In the genomic region with DNA sequence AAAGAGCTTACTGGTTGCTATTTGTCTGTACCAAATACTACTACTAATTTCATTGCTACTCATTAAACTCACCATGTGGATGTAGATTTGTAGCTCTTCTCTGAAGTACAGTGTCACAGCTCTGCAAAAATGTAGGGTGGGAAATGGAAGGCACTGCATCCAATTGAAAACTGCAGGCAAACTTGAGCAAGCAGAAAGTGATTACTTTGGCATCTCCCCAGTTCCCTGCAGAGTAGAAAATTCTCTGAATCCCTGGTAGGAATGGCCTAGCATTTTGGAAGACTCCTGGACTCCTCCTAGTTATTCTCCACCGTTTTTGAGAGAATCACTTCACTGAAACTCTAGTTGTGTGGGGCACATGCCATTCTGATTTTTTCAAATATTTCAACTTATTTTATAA, we compare ENCODE assay signal across 21 cellular contexts.
DNase-seq lines count a peak whose midpoint lies in the region; ATAC-seq and TF ChIP-seq lines count a peak whose summit lies in the region.
"Had no signal": no experiment of that assay in that cellular context is flagged by ENCODE, and none has a peak within 500 bp of the region (broad histone marks: within the 10 kb centered on the region; RNA-seq: fewer than 3 reads in every experiment).

No MANE protein-coding gene starts in this region.

- H3K14ac ChIP-seq in IMR-90 (replicated peaks; ENCODE audit: low read depth, low read length) = no peak overlapping the region

- no peak for TF ChIP-seq RAD21 in IMR-90 (IDR thresholded peaks at IDR 0.05; ENCODE audit: low read length)

- no peaks in the 10 kb centered on the region for H3K9me1 ChIP-seq in IMR-90 (ENCODE audit: insufficient read depth, low read length)

- H2BK120ac ChIP-seq in IMR-90 (ENCODE audit: low read depth, low read length) = no peak overlapping the region

- no peak overlapping the region for H2BK20ac ChIP-seq in IMR-90 (ENCODE audit: low read depth, low read length)

- in situ Hi-C loops in IMR-90 (cut with MboI; ENCODE audit: low sequenced_read_pairs) (no loop called here), brain microvascular endothelial cell (cut with HindIII; ENCODE audit: low pct_ligation_motif_present, low sequenced_read_pairs) (no loop called here)

- TF ChIP-seq POLR2A in IMR-90 (IDR thresholded peaks at IDR 0.05; ENCODE audit: low read depth, low read length) = no peak

- no TSS peak for BruUV-seq in IMR-90 (replicated peaks; lab: Mats Ljungman, UMichigan)

- no peaks in the 10 kb centered on the region for H3K79me1 ChIP-seq in IMR-90 (ENCODE audit: low read depth in 1 of 2, low read length in 2 of 2)

- dilution Hi-C loops in IMR-90 (cut with HindIII; ENCODE audit: low sequenced_read_pairs, unreplicated experiment) = no loop called here

- H3K4me1 ChIP-seq in IMR-90 (ENCODE audit: control insufficient read depth, insufficient read depth, low read length) (peaks cover 4% of the 10 kb centered on the region), psoas muscle (no peaks in the 10 kb centered on the region)
- H3K4me1 ChIP-seq: BE2C, Peyer's patch, SJCRH30 had no signal

- H2AK5ac ChIP-seq in IMR-90 (ENCODE audit: low read depth, low read length) = no peak overlapping the region

- H4K5ac ChIP-seq in IMR-90 (ENCODE audit: low read depth, low read length) = no peak overlapping the region

- no peaks in the 10 kb centered on the region for H3K36me3 ChIP-seq in IMR-90 (ENCODE audit: control insufficient read depth, insufficient read depth, low read length)
- H3K36me3 ChIP-seq in brain microvascular endothelial cell (replicated peaks) = no peaks in the 10 kb centered on the region
- H3K36me3 ChIP-seq in psoas muscle (ENCODE audit: insufficient read depth in 1 of 2, low read depth in 1 of 2) = no peaks in the 10 kb centered on the region
- H3K36me3 ChIP-seq: BE2C, Peyer's patch, SJCRH30 had no signal

- no peak overlapping the region for H2AFZ ChIP-seq in IMR-90 (replicated peaks; ENCODE audit: low read length, poor library complexity)

- H4K8ac ChIP-seq in IMR-90 (ENCODE audit: low read depth in 2 of 2, low read length in 2 of 2) = no peak overlapping the region

- H3K27ac ChIP-seq in IMR-90 (ENCODE audit: insufficient read depth, low read length) (no peak overlapping the region), brain microvascular endothelial cell (no peak overlapping the region), psoas muscle (no peak overlapping the region)
- H3K27ac ChIP-seq: HL-60, Peyer's patch, SJCRH30 had no signal

- DNase-seq in IMR-90 (peak; percentile 16), brain microvascular endothelial cell (peak; percentile 27), fibroblast of mammary gland (ENCODE audit: low read depth) (peak; percentile 27), smooth muscle cell of the brain vasculature (ENCODE audit: low read depth, low spot score) (peak; percentile 44), psoas muscle (no peak)
- DNase-seq in activated CD4-positive, alpha-beta T cell treated with anti-CD3 and anti-CD28 coated beads, Interleukin-2, amount 50 U/mL, for 1 hour = no peak
- DNase-seq: BE2C, H9, KBM-7, MM.1S, NCI-H1048, NCI-H1417 treated with DMSO at 0.1 percent for 48 hours, NCI-H1930, NCI-H748 treated with DMSO at 0.1 percent for 48 hours, Peyer's patch, SJCRH30 had no signal

- intact Hi-C loops in IMR-90 (cut with micrococcal nuclease) (no loop called here), psoas muscle (cut with DNase I) (no loop called here)

- no peak overlapping the region for H3K4me2 ChIP-seq in IMR-90 (ENCODE audit: low read depth, low read length)

- no peak overlapping the region for H2BK5ac ChIP-seq in IMR-90 (ENCODE audit: low read depth, low read length, poor library complexity, severe bottlenecking)

- H3K56ac ChIP-seq in IMR-90 (ENCODE audit: extremely low read depth, insufficient read depth, low read length) = no peak overlapping the region

- no peak overlapping the region for H3K18ac ChIP-seq in IMR-90 (ENCODE audit: low read depth, low read length)

- H2BK15ac ChIP-seq in IMR-90 (ENCODE audit: low read depth, low read length) = no peak overlapping the region

- no peak overlapping the region for H3K9ac ChIP-seq in IMR-90 (ENCODE audit: low read depth, low read length)

- TF ChIP-seq CTCF in IMR-90 (conservative IDR thresholded peaks at IDR 0.05; ENCODE audit: low read depth, low read length) = no peak
- TF ChIP-seq CTCF in brain microvascular endothelial cell (IDR thresholded peaks at IDR 0.05; ENCODE audit: low read depth, low read length, missing control alignments) = no peak
- TF ChIP-seq CTCF in fibroblast of mammary gland (conservative IDR thresholded peaks at IDR 0.05; ENCODE audit: control insufficient read depth, insufficient read depth, low read depth, low read length) = no peak
- TF ChIP-seq CTCF in psoas muscle (IDR thresholded peaks at IDR 0.05) = no peak

- H3K27me3 ChIP-seq in IMR-90 (ENCODE audit: control insufficient read depth, insufficient read depth, low read length) = no peaks in the 10 kb centered on the region; the same call in 1 of the 2 replicates
- no peaks in the 10 kb centered on the region for H3K27me3 ChIP-seq in brain microvascular endothelial cell (replicated peaks)
- H3K27me3 ChIP-seq in psoas muscle (ENCODE audit: insufficient read depth in 3 of 3, low read length in 2 of 3) = no peaks in the 10 kb centered on the region
- H3K27me3 ChIP-seq: BE2C, Peyer's patch, SJCRH30 had no signal

- H3K4me3 ChIP-seq in IMR-90 (ENCODE audit: insufficient read depth, low read depth, low read length) (no peak overlapping the region), brain microvascular endothelial cell (ENCODE audit: low read depth, low read length) (no peak overlapping the region), fibroblast of mammary gland (ENCODE audit: control insufficient read depth, low read depth, low read length) (no peak overlapping the region), psoas muscle (no peak overlapping the region)
- H3K4me3 ChIP-seq: GM12878, Peyer's patch, SJCRH30 had no signal

- no peaks in the 10 kb centered on the region for H4K20me1 ChIP-seq in IMR-90 (ENCODE audit: insufficient read depth, low read length)

- no CpG with 5 or more reads among the region's 1 CpG for WGBS in IMR-90 (ENCODE audit: extremely low coverage in 2 of 2, insufficient read length in 1 of 2), 2 experiments
- 10 to 21% (median 21%) methylated on average over 1 of the region's 1 CpG for WGBS in psoas muscle, 3 donors

- no peak overlapping the region for H2AK9ac ChIP-seq in IMR-90 (replicated peaks; ENCODE audit: low read depth, low read length, poor library complexity)

- no peak overlapping the region for H4K91ac ChIP-seq in IMR-90 (ENCODE audit: insufficient read depth, low read depth, low read length)

- H3K23ac ChIP-seq in IMR-90 (ENCODE audit: low read depth, low read length) = no peak overlapping the region

- H3K9me3 ChIP-seq in IMR-90 (ENCODE audit: control insufficient read depth, insufficient read depth, low read length) = no peaks in the 10 kb centered on the region
- H3K9me3 ChIP-seq in psoas muscle = no peaks in the 10 kb centered on the region
- H3K9me3 ChIP-seq: BE2C, Peyer's patch, SJCRH30 had no signal

- CTCF ChIA-PET in IMR-90 (lab: Yijun Ruan, JAX) = interaction anchor here (0.5 kb wide), 1 partner anchor 35 kb away, joined by 3 read pairs; no protein-coding TSS in a partner anchor

- POLR2A ChIA-PET in IMR-90 (lab: Charles Lee; ENCODE audit: unreplicated experiment) = no interaction called here

- ATAC-seq in IMR-90 (ENCODE audit: low read depth) = no peak; the same call in 1 of the 2 replicates
- ATAC-seq in HG02759 (IDR thresholded peaks at IDR 0.05; ENCODE audit: unreplicated experiment) = no peak
- no peak for ATAC-seq in psoas muscle
- no peak for ATAC-seq in GM21786 (IDR thresholded peaks at IDR 0.05; ENCODE audit: unreplicated experiment)
- ATAC-seq: GM12878, HepG2 had no signal

- no peak overlapping the region for H3K4ac ChIP-seq in IMR-90 (ENCODE audit: low read depth, low read length)

TF ChIP-seq in IMR-90, 13 proteins besides CTCF, POLR2A, EP300 and RAD21:
- TF ChIP-seq MAZ (IDR thresholded peaks at IDR 0.05; ENCODE audit: borderline replicate concordance, low read depth, low read length) (no peak), MXI1 (IDR thresholded peaks at IDR 0.05; ENCODE audit: borderline replicate concordance, low read depth, low read length) (no peak), CEBPB (IDR thresholded peaks at IDR 0.05; ENCODE audit: low read depth, low read length) (no peak), BHLHE40 (IDR thresholded peaks at IDR 0.05; ENCODE audit: low read depth, low read length) (no peak), USF2 (IDR thresholded peaks at IDR 0.05; ENCODE audit: low read depth, low read length) (no peak), ELK1 (IDR thresholded peaks at IDR 0.05; ENCODE audit: borderline replicate concordance, low read depth, low read length) (no peak), SMC3 (IDR thresholded peaks at IDR 0.05; ENCODE audit: low read depth, low read length) (no peak)

Comparison
In these comparisons a context has a peak if more than half of its experiments do, and no peak if none do; other contexts are left out.
1. DNase-seq: peak in IMR-90 (single experiment), brain microvascular endothelial cell (single experiment), fibroblast of mammary gland (single experiment) and smooth muscle cell of the brain vasculature (single experiment); none in activated CD4-positive, alpha-beta T cell treated with anti-CD3 and anti-CD28 coated beads, Interleukin-2, amount 50 U/mL, for 1 hour (single experiment) and psoas muscle (0 of 2).